24 cellular contexts compared by ENCODE assay signal in the genomic region with DNA sequence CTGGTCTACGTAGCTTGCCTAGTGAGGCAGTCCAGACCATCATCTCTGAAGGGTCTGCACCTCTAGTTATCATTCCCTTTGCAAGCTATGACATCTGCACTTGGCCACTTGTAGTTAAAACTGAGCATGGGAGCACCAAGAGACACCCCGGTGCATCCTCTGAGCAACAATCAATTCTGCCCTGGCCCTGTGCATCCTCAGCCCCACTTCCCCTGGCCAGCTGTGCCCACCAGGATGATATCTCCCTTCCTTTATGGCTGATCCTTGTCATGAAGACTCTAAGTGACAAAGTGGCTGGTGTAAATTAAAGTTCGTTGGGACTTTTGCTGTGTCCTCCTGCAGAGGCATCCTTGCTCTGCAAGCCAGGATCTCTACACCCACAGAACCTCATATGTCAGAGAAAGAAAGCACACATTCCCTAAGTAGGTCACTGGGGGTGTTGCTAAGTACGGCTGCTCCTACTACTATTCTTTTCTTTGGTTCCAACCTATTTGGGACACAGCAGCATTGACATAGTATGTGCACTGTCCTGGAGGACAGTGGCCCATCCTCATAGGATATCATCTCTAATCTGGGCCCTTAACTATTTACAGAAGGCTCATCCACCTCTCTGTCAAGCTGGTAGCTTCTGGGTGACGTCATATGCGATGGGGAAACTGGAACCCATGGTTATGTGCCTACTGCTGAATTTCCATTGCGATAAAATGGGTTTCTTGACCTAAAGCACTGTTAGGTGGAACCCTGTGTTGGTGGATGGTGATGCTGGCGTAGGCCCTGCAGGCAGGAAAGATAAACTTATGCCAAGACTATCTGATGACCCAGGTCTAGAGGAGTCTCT.
DNase-seq lines count a peak whose midpoint lies in the region; ATAC-seq and TF ChIP-seq lines count a peak whose summit lies in the region.
"Had no signal": no experiment of that assay in that cellular context is flagged by ENCODE, and none has a peak within 500 bp of the region (broad histone marks: within the 10 kb centered on the region; RNA-seq: fewer than 3 reads in every experiment).

No MANE protein-coding gene starts in this region.

- intact Hi-C loops in spleen (cut with DNase I; ENCODE audit: low total_unique reads), result no loop called here

- peaks cover 49% of the 10 kb centered on the region for H3K4me1 Mint-ChIP-seq in T-helper 1 cell treated with Interleukin-12 subunit alpha and Interleukin-12 subunit beta and Interleukin-4 antibody, amounts not matched to agents 30 μg/mL and 1 μg/mL, for 36 hours (ENCODE audit: low read depth)
- H3K4me1 Mint-ChIP-seq in CD8-positive, alpha-beta memory T cell, result peaks cover 42 to 60% (median 45%) of the 10 kb centered on the region in 3 donors
- peaks cover 58 to 74% of the 10 kb centered on the region in 2 donors for H3K4me1 Mint-ChIP-seq in immature natural killer cell
- H3K4me1 Mint-ChIP-seq: GM23338 had no signal

- 93 to 96% (median 94%) methylated on average over 8 of the region's 8 CpGs for WGBS in spleen, 5 donors

- peaks cover 30% of the 10 kb centered on the region for H3K9me3 Mint-ChIP-seq in T-helper 1 cell treated with Interleukin-12 subunit alpha and Interleukin-12 subunit beta and Interleukin-4 antibody, amounts not matched to agents 30 μg/mL and 1 μg/mL, for 36 hours
- H3K9me3 Mint-ChIP-seq in CD8-positive, alpha-beta memory T cell, result no peaks in the 10 kb centered on the region
- H3K9me3 Mint-ChIP-seq in immature natural killer cell, result no peaks in the 10 kb centered on the region

- TF ChIP-seq CTCF in spleen (IDR thresholded peaks at IDR 0.05 in 8 of 11, conservative IDR thresholded peaks at IDR 0.05 in 3 of 11), result no peak

- no peaks in the 10 kb centered on the region for H3K36me3 ChIP-seq in CD8-positive, alpha-beta memory T cell (ENCODE audit: insufficient read depth, low read length)
- H3K36me3 ChIP-seq in spleen, result no peaks in the 10 kb centered on the region

- H3K4me1 ChIP-seq in CD8-positive, alpha-beta memory T cell (ENCODE audit: insufficient read depth, low read length), result peaks cover 27% of the 10 kb centered on the region
- H3K4me1 ChIP-seq in spleen, result peaks cover 0 to 53% (median 29%) of the 10 kb centered on the region in 6 donors

- H3K27ac ChIP-seq in CD8-positive, alpha-beta memory T cell (ENCODE audit: low read depth, low read length), result no peak overlapping the region
- peak overlapping the region in 5 of 8 donors; percentile 65 to 89 (median 80) for H3K27ac ChIP-seq in spleen
- H3K27ac ChIP-seq: 22Rv1, RWPE1 had no signal

- H3K9me3 ChIP-seq in CD8-positive, alpha-beta memory T cell (ENCODE audit: low read length), result no peaks in the 10 kb centered on the region
- no peaks in the 10 kb centered on the region for H3K9me3 ChIP-seq in spleen

- no peak overlapping the region for H3K4me3 ChIP-seq in CD8-positive, alpha-beta memory T cell (ENCODE audit: low read length)
- H3K4me3 ChIP-seq in spleen, result no peak overlapping the region
- H3K4me3 ChIP-seq: GM23338 had no signal

- H3K27me3 Mint-ChIP-seq in T-helper 1 cell treated with Interleukin-12 subunit alpha and Interleukin-12 subunit beta and Interleukin-4 antibody, amounts not matched to agents 30 μg/mL and 1 μg/mL, for 36 hours (ENCODE audit: low read depth), result peaks cover 16% of the 10 kb centered on the region
- no peaks in the 10 kb centered on the region for H3K27me3 Mint-ChIP-seq in CD8-positive, alpha-beta memory T cell
- H3K27me3 Mint-ChIP-seq in immature natural killer cell (ENCODE audit: low read depth in 3 of 3), result peaks cover 7 to 16% (median 10%) of the 10 kb centered on the region in 3 donors

- POLR2A ChIA-PET in CD8-positive, alpha-beta memory T cell (lab: Charles Lee), result no interaction called here

- CTCF ChIA-PET in CD8-positive, alpha-beta memory T cell (lab: Charles Lee), result interaction anchor here (1.2 kb wide), 1 partner anchor 15 kb away, joined by 3 read pairs; no protein-coding TSS in a partner anchor

- no peak overlapping the region for H3K4me3 Mint-ChIP-seq in T-helper 1 cell treated with Interleukin-12 subunit alpha and Interleukin-12 subunit beta and Interleukin-4 antibody, amounts not matched to agents 30 μg/mL and 1 μg/mL, for 36 hours
- H3K4me3 Mint-ChIP-seq in CD8-positive, alpha-beta memory T cell, result peak overlapping the region in 4 of 7 donors; percentile 11 to 57 (median 36)
- H3K4me3 Mint-ChIP-seq in immature natural killer cell, result peak overlapping the region in 4 of 5 donors; percentile 10 to 38 (median 25)
- H3K4me3 Mint-ChIP-seq: B cell, GM23338, H9, IgD-negative memory B cell had no signal

- peaks cover 43% of the 10 kb centered on the region for H3K36me3 Mint-ChIP-seq in T-helper 1 cell treated with Interleukin-12 subunit alpha and Interleukin-12 subunit beta and Interleukin-4 antibody, amounts not matched to agents 30 μg/mL and 1 μg/mL, for 36 hours (ENCODE audit: low read depth)
- peaks cover 0 to 8% (median 0%) of the 10 kb centered on the region in 3 donors for H3K36me3 Mint-ChIP-seq in CD8-positive, alpha-beta memory T cell
- peaks cover 53 to 74% (median 74%) of the 10 kb centered on the region in 3 donors for H3K36me3 Mint-ChIP-seq in immature natural killer cell

- no peak for ATAC-seq in GM19023 (IDR thresholded peaks at IDR 0.05; ENCODE audit: unreplicated experiment)
- ATAC-seq: GM23338, Panc1 had no signal

- H3K27me3 ChIP-seq in CD8-positive, alpha-beta memory T cell (ENCODE audit: insufficient read depth, low read length, poor library complexity, severe bottlenecking), result no peaks in the 10 kb centered on the region
- peaks cover 0 to 44% (median 0%) of the 10 kb centered on the region in 7 donors for H3K27me3 ChIP-seq in spleen (replicated peaks in 1 of 7)

- H3K27ac Mint-ChIP-seq in T-helper 1 cell treated with Interleukin-12 subunit alpha and Interleukin-12 subunit beta and Interleukin-4 antibody, amounts not matched to agents 30 μg/mL and 1 μg/mL, for 36 hours, result peak overlapping the region; percentile 29
- peak overlapping the region in 4 of 8 donors; percentile 43 to 91 (median 70) for H3K27ac Mint-ChIP-seq in CD8-positive, alpha-beta memory T cell
- peak overlapping the region; percentile 40 to 88 (median 73) for H3K27ac Mint-ChIP-seq in immature natural killer cell
- H3K27ac Mint-ChIP-seq: GM23338, H9 had no signal

- no peak for TF ChIP-seq POLR2A in spleen (IDR thresholded peaks at IDR 0.05)

- DNase-seq in T-helper 1 cell, result no peak
- DNase-seq in CD8-positive, alpha-beta memory T cell, result no peak
- DNase-seq in immature natural killer cell, result no peak
- DNase-seq in spleen, result no peak
- DNase-seq in activated gamma-delta T cell (lab: John Stamatoyannopoulos, UW), result no peak
- no peak for DNase-seq in cerebellum (ENCODE audit: low spot score)
- DNase-seq: H9, NCI-H1092 treated with DMSO at 0.1 percent for 48 hours, NCI-H1436, NCI-H187, NCI-H2081 treated with DMSO at 0.1 percent for 48 hours, NCI-H2171, NCI-H226, NCI-H510A, NCI-H69, SHP77 had no signal
